Comparison of ENCODE assay signal across 7 cellular contexts in genomic region chr6:66258731-66259487, GRCh38.
A peak's percentile ranks its signal among the peaks of the same experiment; 100 is the strongest.
DNase-seq lines count a peak whose midpoint lies in the region; TF ChIP-seq lines count a peak whose summit lies in the region.
"Not testable (repeated sequence)": the region's sequence is repeated elsewhere in the genome, so short reads cannot be mapped to it uniquely, and the experiment has no call there.

No MANE protein-coding gene starts in this region.

- not testable (repeated sequence) for H4K5ac ChIP-seq in H9 (ENCODE audit: insufficient read length, low read depth, low read length)

- not testable (repeated sequence) for H2BK20ac ChIP-seq in H9 (ENCODE audit: low read depth, low read length, poor library complexity, severe bottlenecking)

- not testable (repeated sequence) for H3K4me2 ChIP-seq in H9 (ENCODE audit: insufficient read depth, insufficient read length, low read length)

- H4K20me1 ChIP-seq in H9 (ENCODE audit: control insufficient read depth, insufficient read depth, insufficient read length): not testable (repeated sequence)

- TF ChIP-seq CTCF in H9 (conservative IDR thresholded peaks at IDR 0.05) (peak; percentile 68; the same call in 2 of the 3 replicates), neural crest cell (conservative IDR thresholded peaks at IDR 0.05) (peak; percentile 52)

- H3K18ac ChIP-seq in H9 (ENCODE audit: insufficient read length, low read depth, low read length): not testable (repeated sequence)

- not testable (repeated sequence) for H3K27me3 ChIP-seq in H9 (ENCODE audit: insufficient read depth, low read length)

- H3T11ph ChIP-seq in H9 (ENCODE audit: low read length): not testable (repeated sequence)

- not testable (repeated sequence) for H2AK5ac ChIP-seq in H9 (ENCODE audit: insufficient read length, low read length)

- peaks cover 22% of the 10 kb centered on the region for H3K9me3 ChIP-seq in H9 (ENCODE audit: control insufficient read depth, low read depth, low read length)

- TF ChIP-seq EP300 in Ishikawa (IDR thresholded peaks at IDR 0.05; ENCODE audit: borderline replicate concordance): not testable (repeated sequence)

- H3K9ac ChIP-seq in H9 (ENCODE audit: extremely low read depth, insufficient read length, low read length): not testable (repeated sequence)

- in situ Hi-C loops in SK-MEL-5 (cut with HindIII; ENCODE audit: low pct_unique_long_range_greater_than_20kb, low sequenced_read_pairs): not testable (repeated sequence)

- H3K4ac ChIP-seq in H9 (ENCODE audit: low read depth, low read length): not testable (repeated sequence)

- not testable (repeated sequence) for H4K91ac ChIP-seq in H9 (ENCODE audit: insufficient read length, low read depth, low read length)

- H3K27ac ChIP-seq in H9 (ENCODE audit: insufficient read length, low read depth, low read length): not testable (repeated sequence)

- not testable (repeated sequence) for H4K8ac ChIP-seq in H9 (replicated peaks; ENCODE audit: insufficient read length, low read depth, low read length)

- WGBS in H9 (ENCODE audit: extremely low coverage, insufficient read length, low lambda C conversion rate): no CpG with 5 or more reads among the region's 6 CpGs

- not testable (repeated sequence) for H2BK5ac ChIP-seq in H9 (ENCODE audit: insufficient read length, low read length)

- not testable (repeated sequence) for H3K23me2 ChIP-seq in H9 (ENCODE audit: insufficient read length, low read depth, low read length, poor library complexity, severe bottlenecking)

- H2BK15ac ChIP-seq in H9 (ENCODE audit: low read depth, low read length): not testable (repeated sequence)

- H3K56ac ChIP-seq in H9 (ENCODE audit: insufficient read length, low read depth, low read length): not testable (repeated sequence)

- not testable (repeated sequence) for H3K4me1 ChIP-seq in H9 (ENCODE audit: insufficient read depth, low read length)

- H2BK120ac ChIP-seq in H9 (ENCODE audit: low read depth, low read length, poor library complexity, severe bottlenecking): not testable (repeated sequence)

- peaks cover 36 to 39% of the 10 kb centered on the region in 2 experiments for H3K9me3 Mint-ChIP-seq in H9
- H3K9me3 Mint-ChIP-seq in neural crest cell: peaks cover 11% of the 10 kb centered on the region

- H3K79me1 ChIP-seq in H9 (ENCODE audit: insufficient read depth, low read depth, low read length, poor library complexity, severe bottlenecking): not testable (repeated sequence)

- DNase-seq in DMS53 (lab: John Stamatoyannopoulos, UW) (peak; percentile 15), NCI-H82 (lab: John Stamatoyannopoulos, UW) (peak; percentile 17), SK-MEL-5 (ENCODE audit: low read depth, low spot score) (peak; percentile 10), cerebellar cortex (ENCODE audit: low spot score) (peak; percentile 56), neural crest cell (ENCODE audit: low read depth, low spot score) (peak; percentile 46)
- not testable (repeated sequence) for DNase-seq in H9

- H3K4me3 Mint-ChIP-seq in H9, neural crest cell: not testable (repeated sequence)

- not testable (repeated sequence) for H3K27me3 Mint-ChIP-seq in H9 (ENCODE audit: low read depth); neural crest cell (ENCODE audit: low read depth)

- peak overlapping the region in 1 of 3 experiments; percentile 55; a peak in 2 of 7 replicates for H3K27ac Mint-ChIP-seq in H9
- not testable (repeated sequence) for H3K27ac Mint-ChIP-seq in neural crest cell (ENCODE audit: unreplicated experiment)

- peaks cover 7 to 41% (median 14%) of the 10 kb centered on the region in 3 experiments; a peak in 6 of 7 replicates for H3K36me3 Mint-ChIP-seq in H9 (ENCODE audit: insufficient read depth in 1 of 3, low read depth in 3 of 3)
- not testable (repeated sequence) for H3K36me3 Mint-ChIP-seq in neural crest cell (ENCODE audit: low read depth)

- not testable (repeated sequence) for H3K23ac ChIP-seq in H9 (ENCODE audit: insufficient read length, low read depth, low read length)

- peaks cover 0 to 14% of the 10 kb centered on the region in 2 experiments; a peak in 2 of 4 replicates for H3K4me1 Mint-ChIP-seq in H9
- H3K4me1 Mint-ChIP-seq in neural crest cell: not testable (repeated sequence)

- not testable (repeated sequence) for H3K79me2 ChIP-seq in H9 (ENCODE audit: insufficient read depth, low read length)

- H2AFZ ChIP-seq in H9 (ENCODE audit: low read length): not testable (repeated sequence)

- H2BK12ac ChIP-seq in H9 (ENCODE audit: insufficient read length, low read depth, low read length): not testable (repeated sequence)

- TF ChIP-seq RAD21 in Ishikawa (IDR thresholded peaks at IDR 0.05; ENCODE audit: low read depth): 0 out of 2 replicates have a peak, but pooled peaks have one; percentile 12

- not testable (repeated sequence) for H3K14ac ChIP-seq in H9 (ENCODE audit: insufficient read depth, low read length)
